1 cellular context compared by ENCODE assay signal in genomic region chr19:19151418-19151817, GRCh38.
TF ChIP-seq lines count a peak whose summit lies in the region.

No MANE protein-coding gene starts in this region.

TF ChIP-seq in WTC11, 78 proteins besides CTCF, POLR2A, EP300 and RAD21 (continued from another document):
- TF ChIP-seq AR (CRISPR knock-in tag; IDR thresholded peaks at IDR 0.05): no peak
- no peak for TF ChIP-seq STAT6 (CRISPR knock-in tag; conservative IDR thresholded peaks at IDR 0.05; ENCODE audit: low read depth)
- TF ChIP-seq SP1 (CRISPR knock-in tag; conservative IDR thresholded peaks at IDR 0.05): no peak
- TF ChIP-seq ZBTB43 (CRISPR knock-in tag; IDR thresholded peaks at IDR 0.05): no peak
- no peak for TF ChIP-seq NR2C2 (CRISPR knock-in tag; IDR thresholded peaks at IDR 0.05)
- TF ChIP-seq E2F1 (CRISPR knock-in tag; IDR thresholded peaks at IDR 0.05): no peak
- TF ChIP-seq ZBTB21 (CRISPR knock-in tag; IDR thresholded peaks at IDR 0.05; ENCODE audit: borderline replicate concordance): no peak
- TF ChIP-seq ZNF232 (CRISPR knock-in tag; IDR thresholded peaks at IDR 0.05): no peak
